In the genomic region with DNA sequence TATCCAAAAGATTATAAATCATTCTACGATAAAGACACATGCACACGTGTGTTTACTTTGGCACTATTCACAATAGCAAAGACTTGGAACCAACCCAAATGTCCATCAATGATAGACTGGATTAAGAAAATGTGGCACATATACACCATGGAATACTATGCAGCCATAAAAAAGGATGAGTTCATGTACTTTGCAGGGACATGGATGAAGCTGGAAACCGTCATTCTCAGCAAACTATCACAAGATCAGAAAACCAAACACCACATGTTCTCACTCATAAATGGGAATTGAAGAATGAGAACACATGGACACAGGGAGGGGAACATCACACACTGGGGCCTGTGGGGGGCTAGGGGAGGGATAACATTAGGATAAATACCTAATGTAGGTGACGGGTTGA, we compare ENCODE assay signal across 2 cellular contexts.
TF ChIP-seq lines count a peak whose summit lies in the region.

No MANE protein-coding gene starts in this region.

TF ChIP-seq in HEK293, 187 proteins besides CTCF, POLR2A, EP300 and RAD21:
- TF ChIP-seq, protein P1, sequence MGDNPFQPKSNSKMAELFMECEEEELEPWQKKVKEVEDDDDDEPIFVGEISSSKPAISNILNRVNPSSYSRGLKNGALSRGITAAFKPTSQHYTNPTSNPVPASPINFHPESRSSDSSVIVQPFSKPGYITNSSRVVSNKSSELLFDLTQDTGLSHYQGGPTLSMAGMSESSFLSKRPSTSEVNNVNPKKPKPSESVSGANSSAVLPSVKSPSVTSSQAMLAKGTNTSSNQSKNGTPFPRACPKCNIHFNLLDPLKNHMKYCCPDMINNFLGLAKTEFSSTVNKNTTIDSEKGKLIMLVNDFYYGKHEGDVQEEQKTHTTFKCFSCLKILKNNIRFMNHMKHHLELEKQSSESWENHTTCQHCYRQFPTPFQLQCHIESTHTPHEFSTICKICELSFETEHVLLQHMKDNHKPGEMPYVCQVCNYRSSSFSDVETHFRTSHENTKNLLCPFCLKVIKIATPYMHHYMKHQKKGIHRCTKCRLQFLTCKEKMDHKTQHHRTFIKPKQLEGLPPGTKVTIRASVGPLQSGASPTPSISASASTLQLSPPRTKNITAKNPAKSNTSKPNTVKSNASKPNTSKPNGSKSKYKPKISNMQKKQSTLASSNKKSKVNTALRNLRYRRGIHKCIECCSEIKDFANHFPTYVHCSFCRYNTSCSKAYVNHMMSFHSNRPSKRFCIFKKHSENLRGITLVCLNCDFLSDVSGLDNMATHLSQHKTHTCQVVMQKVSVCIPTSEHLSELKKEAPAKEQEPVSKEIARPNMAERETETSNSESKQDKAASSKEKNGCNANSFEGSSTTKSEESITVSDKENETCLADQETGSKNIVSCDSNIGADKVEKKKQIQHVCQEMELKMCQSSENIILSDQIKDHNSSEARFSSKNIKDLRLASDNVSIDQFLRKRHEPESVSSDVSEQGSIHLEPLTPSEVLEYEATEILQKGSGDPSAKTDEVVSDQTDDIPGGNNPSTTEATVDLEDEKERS (tag by site-specific recombination; IDR thresholded peaks at IDR 0.05) = 0 out of 2 replicates have a peak, but pooled peaks have one; percentile 78
- TF ChIP-seq ZNF146 (tag by site-specific recombination; IDR thresholded peaks at IDR 0.05) = peak; percentile 96

TF ChIP-seq in K562, 482 proteins besides CTCF, POLR2A, EP300 and RAD21:
- TF ChIP-seq ZNF146 (CRISPR knock-in tag; IDR thresholded peaks at IDR 0.05; ENCODE audit: unreplicated experiment) = peak; percentile 77
TF ChIP-seq in K562: peak in this region for 1; not testable (repeated sequence) for 481.
